Comparison of ENCODE assay signal across 18 cellular contexts in the genomic region with DNA sequence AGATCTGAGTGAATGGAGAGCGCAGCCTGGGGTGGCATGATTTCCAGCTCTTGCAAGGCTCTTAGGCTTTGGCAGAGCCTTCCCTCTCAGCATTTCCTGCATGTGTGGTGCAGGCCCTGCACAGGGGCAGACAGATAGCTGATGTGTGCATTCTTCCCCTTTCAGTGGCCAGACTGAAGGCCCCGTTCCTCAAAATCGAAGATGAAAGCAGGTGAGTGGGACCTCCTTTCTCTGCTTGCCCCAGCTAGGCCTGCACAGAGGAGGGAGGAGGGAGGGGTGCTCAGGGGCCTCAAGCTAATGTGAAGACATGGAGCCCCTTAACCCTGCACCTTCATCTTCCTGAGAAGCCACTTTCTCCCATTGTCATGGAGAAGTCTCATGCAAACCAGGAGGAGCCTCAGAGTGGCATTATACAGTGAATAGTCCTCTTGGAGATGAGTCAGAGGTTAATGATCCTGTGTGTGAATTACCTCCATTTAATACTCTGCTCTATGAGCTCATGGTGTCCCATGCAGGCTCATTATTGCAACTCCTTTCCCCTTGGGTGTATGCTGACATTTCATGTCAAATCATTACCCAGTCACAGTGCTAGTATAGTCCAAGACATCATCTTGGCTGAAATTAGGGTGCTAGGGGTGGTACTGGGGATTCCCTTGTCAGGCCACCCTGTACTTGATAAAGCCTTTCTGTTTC. TPM values are rescaled to one million over a fixed set of nuclear protein-coding genes. Genes with fewer than 3 reads are reported as not detected.
DNase-seq lines count a peak whose midpoint lies in the region; ATAC-seq, FAIRE-seq and TF ChIP-seq lines count a peak whose summit lies in the region.
"Had no signal": no experiment of that assay in that cellular context is flagged by ENCODE, and none has a peak within 500 bp of the region (broad histone marks: within the 10 kb centered on the region; RNA-seq: fewer than 3 reads in every experiment).

No MANE protein-coding gene starts in this region.

- H3K14ac ChIP-seq in trophoblast cell (ENCODE audit: low read length): no peak overlapping the region

- TF ChIP-seq POLR2A in gastrocnemius medialis (IDR thresholded peaks at IDR 0.05): no peak

- H3K36me3 ChIP-seq in bronchial epithelial cell (ENCODE audit: control insufficient read depth, insufficient read depth, low read length) (peaks cover 3% of the 10 kb centered on the region), trophoblast cell (ENCODE audit: control insufficient read depth in 1 of 2, insufficient read depth in 2 of 2, low read length in 2 of 2) (peaks cover 16 to 34% of the 10 kb centered on the region in 2 experiments), gastrocnemius medialis (no peaks in the 10 kb centered on the region)

- in situ Hi-C loops in GM13977 (cut with MboI; ENCODE audit: low pct_unique_long_range_greater_than_20kb, low sequenced_read_pairs, unreplicated experiment) (no loop called here), gastrocnemius medialis (cut with MboI; ENCODE audit: low sequenced_read_pairs in 4 of 4) (no loop called here)

- no peak overlapping the region for H2AK5ac ChIP-seq in trophoblast cell (ENCODE audit: low read length)

- H2BK5ac ChIP-seq in trophoblast cell (ENCODE audit: low read depth, low read length, poor library complexity): no peak overlapping the region

- H3K9ac ChIP-seq in trophoblast cell (ENCODE audit: low read length): peak overlapping the region; percentile 39

- H3K4me3 ChIP-seq in bronchial epithelial cell (ENCODE audit: low read depth, low read length) (no peak overlapping the region), trophoblast cell (ENCODE audit: low read depth, low read length) (no peak overlapping the region), gastrocnemius medialis (no peak overlapping the region)
- H3K4me3 ChIP-seq: HAP-1, left lung had no signal

- H3K4ac ChIP-seq in trophoblast cell (ENCODE audit: low read depth, low read length): no peak overlapping the region

- no peaks in the 10 kb centered on the region for H3K79me2 ChIP-seq in trophoblast cell (ENCODE audit: control insufficient read depth, insufficient read depth, low read length, poor library complexity)

- H4K91ac ChIP-seq in trophoblast cell (ENCODE audit: low read depth, low read length): no peak overlapping the region

- no peak overlapping the region for H2BK120ac ChIP-seq in trophoblast cell (ENCODE audit: insufficient read depth, low read length, poor library complexity)

- H2BK12ac ChIP-seq in trophoblast cell (ENCODE audit: low read length): no peak overlapping the region

- peak overlapping the region; percentile 37 for H3K23ac ChIP-seq in trophoblast cell (ENCODE audit: low read length)

- TF ChIP-seq CTCF in GM13977 (IDR thresholded peaks at IDR 0.05; ENCODE audit: extremely low read depth, insufficient read depth, missing control alignments) (no peak), bronchial epithelial cell (IDR thresholded peaks at IDR 0.05; ENCODE audit: insufficient read depth, low read length, severe bottlenecking) (no peak), gastrocnemius medialis (IDR thresholded peaks at IDR 0.05 in 4 of 5, conservative IDR thresholded peaks at IDR 0.05 in 1 of 5) (no peak)

- FAIRE-seq in bronchial epithelial cell (lab: Jason Lieb, UNC): peak; percentile 32
- FAIRE-seq: colon had no signal

- H3K9me3 ChIP-seq in trophoblast cell (ENCODE audit: insufficient read depth, low read depth, low read length): peaks cover 1% of the 10 kb centered on the region
- no peaks in the 10 kb centered on the region for H3K9me3 ChIP-seq in gastrocnemius medialis
- H3K9me3 ChIP-seq: HAP-1, left lung had no signal

- H3K79me1 ChIP-seq in trophoblast cell (ENCODE audit: low read length): no peaks in the 10 kb centered on the region

- H3K27ac ChIP-seq in trophoblast cell (ENCODE audit: low read depth, low read length) (no peak overlapping the region), gastrocnemius medialis (no peak overlapping the region)
- H3K27ac ChIP-seq: left lung had no signal

- H3K4me2 ChIP-seq in trophoblast cell (ENCODE audit: low read length): no peak overlapping the region

- H2AFZ ChIP-seq in trophoblast cell (ENCODE audit: insufficient read depth, low read length, poor library complexity): no peak overlapping the region

- H3K27me3 ChIP-seq in bronchial epithelial cell (ENCODE audit: control insufficient read depth, insufficient read depth, low read length): no peaks in the 10 kb centered on the region
- no peaks in the 10 kb centered on the region for H3K27me3 ChIP-seq in trophoblast cell (ENCODE audit: insufficient read depth, low read length)
- no peaks in the 10 kb centered on the region for H3K27me3 ChIP-seq in gastrocnemius medialis
- H3K27me3 ChIP-seq: left lung had no signal

- no peak overlapping the region for H4K8ac ChIP-seq in trophoblast cell (ENCODE audit: low read depth, low read length)

- ATAC-seq in HG02759 (IDR thresholded peaks at IDR 0.05; ENCODE audit: unreplicated experiment): peak; percentile 39
- ATAC-seq in gastrocnemius medialis: no peak
- ATAC-seq in HG03565 (IDR thresholded peaks at IDR 0.05; ENCODE audit: unreplicated experiment): no peak
- ATAC-seq: left lung had no signal

- H3K4me1 ChIP-seq in trophoblast cell (ENCODE audit: control insufficient read depth in 1 of 2, insufficient read depth in 2 of 2, low read length in 2 of 2) (no peaks in the 10 kb centered on the region), gastrocnemius medialis (no peaks in the 10 kb centered on the region)
- H3K4me1 ChIP-seq: HAP-1, left lung had no signal

- no peak overlapping the region for H3K18ac ChIP-seq in trophoblast cell (ENCODE audit: low read length)

- intact Hi-C loops in gastrocnemius medialis (cut with DNase I; ENCODE audit: low total_unique reads): no loop called here

- H4K12ac ChIP-seq in trophoblast cell (ENCODE audit: low read depth, low read length): no peak overlapping the region

- no CpG with 5 or more reads among the region's 3 CpGs for WGBS in trophoblast cell (ENCODE audit: extremely low coverage, insufficient coverage, insufficient read length)

- DNase-seq in GM13977 (ENCODE audit: low spot score): peak; percentile 63
- peak; percentile 48 for DNase-seq in bronchial epithelial cell (ENCODE audit: low read depth)
- no peak for DNase-seq in trophoblast cell
- no peak for DNase-seq in gastrocnemius medialis
- DNase-seq in superior temporal gyrus (ENCODE audit: extremely low spot score): no peak
- DNase-seq in AG08396 (ENCODE audit: low spot score): no peak
- DNase-seq: activated CD8-positive, alpha-beta memory T cell treated with anti-CD3 and anti-CD28 coated beads, Interleukin-2, amount 50 U/mL, for 48 hours; activated naive CD8-positive, alpha-beta T cell treated with anti-CD3 and anti-CD28 coated beads, Interleukin-2, amount 10 ng/mL, durations not matched to agents 7 days and 5 days; CD4-positive, alpha-beta memory T cell; left lung; NCI-H1417; NCI-H524 treated with DMSO at 0.1 percent for 48 hours; SHP77 treated with DMSO at 0.1 percent for 48 hours had no signal

RNA-seq across cellular contexts. Expression of gene ADAM11, which starts 20.4 kb away (rescaled TPM):
- total RNA-seq in bronchial epithelial cell: 0.13 and 0.53 TPM in 2 replicates
- 0.34 and 0.47 TPM in 2 replicates for polyA plus RNA-seq in trophoblast cell (2013)
- total RNA-seq in gastrocnemius medialis: under 1 TPM in 2 of 4 donors, not detected in 2; 0.04 to 0.36 TPM
- polyA plus RNA-seq: IgD-negative memory B cell had no signal

RNA-seq across cellular contexts. Expression of gene DBF4B, which starts 29.9 kb away (rescaled TPM):
- total RNA-seq in bronchial epithelial cell (0.51 and 0.79 TPM in 2 replicates), gastrocnemius medialis (1 to 10 TPM in 3 of 4 donors, under 1 TPM in 1; 0.63 to 2.9 (median 1.7) TPM)
- 10.6 and 11.1 TPM in 2 replicates for polyA plus RNA-seq in trophoblast cell (2013)

RNA-seq across cellular contexts. Expression of gene CCDC43, which starts 48.8 kb away (rescaled TPM):
- total RNA-seq in bronchial epithelial cell (46.1 and 47.1 TPM in 2 replicates), gastrocnemius medialis (10 to 100 TPM; 44.3 to 54.3 (median 51.5) TPM)
- polyA plus RNA-seq in trophoblast cell (2013): 25.3 and 25.7 TPM in 2 replicates

Comparison
In these comparisons a context has a peak if more than half of its experiments do, and no peak if none do; other contexts are left out.
1. DNase-seq: peak in GM13977 (single experiment) and bronchial epithelial cell (single experiment); none in trophoblast cell (0 of 2), gastrocnemius medialis (0 of 2), superior temporal gyrus (single experiment) and AG08396 (single experiment).